In the genomic region with DNA sequence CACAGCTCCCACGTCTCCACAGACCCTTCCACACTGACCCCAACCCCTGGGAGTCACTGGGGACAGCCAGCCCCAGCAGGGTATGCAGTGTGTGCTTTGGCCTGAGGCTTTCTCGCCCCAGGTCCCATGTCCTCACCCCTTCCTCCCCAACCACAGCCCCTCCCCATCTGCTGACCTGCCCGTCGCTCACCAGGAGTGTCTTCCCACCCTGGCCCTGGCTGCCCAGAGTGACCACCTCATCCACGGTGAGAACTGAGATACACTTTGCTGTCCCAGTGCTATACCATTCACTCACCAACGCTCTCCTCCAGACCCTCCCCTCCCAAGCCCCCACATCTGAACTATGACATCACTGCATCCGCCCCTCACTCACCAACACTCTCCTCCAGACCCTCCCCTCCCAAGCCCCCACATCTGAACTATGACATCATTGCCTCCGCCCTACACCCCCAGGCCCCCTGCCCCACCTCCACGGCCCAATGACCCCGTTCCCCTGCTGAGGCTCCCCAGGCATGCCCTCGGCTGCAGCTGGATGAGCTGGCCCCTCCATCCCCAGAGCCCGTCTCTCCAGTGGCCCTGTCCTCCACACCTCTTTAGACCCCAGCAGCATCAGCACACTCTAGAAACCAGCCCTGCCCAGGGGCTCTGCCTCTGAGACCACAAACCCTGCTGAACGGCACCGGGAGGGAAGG, we compare ENCODE assay signal across 27 cellular contexts. TPM values are rescaled to one million over a fixed set of nuclear protein-coding genes. Genes with fewer than 3 reads are reported as not detected.
DNase-seq lines count a peak whose midpoint lies in the region; ATAC-seq and TF ChIP-seq lines count a peak whose summit lies in the region.
"Had no signal": no experiment of that assay in that cellular context is flagged by ENCODE, and none has a peak within 500 bp of the region (broad histone marks: within the 10 kb centered on the region; RNA-seq: fewer than 3 reads in every experiment).

No MANE protein-coding gene starts in this region.

- H3K9me3 Mint-ChIP-seq in natural killer cell: no peaks in the 10 kb centered on the region
- no peaks in the 10 kb centered on the region for H3K9me3 Mint-ChIP-seq in natural killer cell treated with Interleukin-12 subunit alpha and Interleukin-12 subunit beta and Interleukin-15 and Interleukin-18, amount 100 ng/mL, for 72 hours
- no peaks in the 10 kb centered on the region for H3K9me3 Mint-ChIP-seq in endodermal cell
- no peaks in the 10 kb centered on the region for H3K9me3 Mint-ChIP-seq in neural crest cell
- H3K9me3 Mint-ChIP-seq: activated T-cell treated with anti-CD3 and anti-CD28 coated beads, Interleukin-2, amount 50 U/mL, for 4 hours; brain had no signal

- no peak overlapping the region for H3K4me3 ChIP-seq in endodermal cell (ENCODE audit: low read length)
- H3K4me3 ChIP-seq in foreskin fibroblast (ENCODE audit: low read depth in 1 of 2, low read length in 2 of 2): no peak overlapping the region
- H3K4me3 ChIP-seq: adrenal gland; BLaER1 treated with 17β-estradiol and CSF1 and Interleukin-3, amounts not matched to agents 10 nM and 100 nM; skin epidermis; transverse colon had no signal

- 90 to 100% methylated on average over 7 to 14 of the region's 14 CpGs for WGBS in endodermal cell (ENCODE audit: insufficient coverage in 1 of 2, insufficient read length in 1 of 2), 2 experiments

- no peaks in the 10 kb centered on the region for H3K27me3 Mint-ChIP-seq in natural killer cell (ENCODE audit: low read depth in 2 of 2)
- no peaks in the 10 kb centered on the region for H3K27me3 Mint-ChIP-seq in natural killer cell treated with Interleukin-12 subunit alpha and Interleukin-12 subunit beta and Interleukin-15 and Interleukin-18, amount 100 ng/mL, for 72 hours
- H3K27me3 Mint-ChIP-seq in endodermal cell (ENCODE audit: insufficient read depth): no peaks in the 10 kb centered on the region
- no peaks in the 10 kb centered on the region for H3K27me3 Mint-ChIP-seq in neural crest cell (ENCODE audit: low read depth)

- intact Hi-C loops in natural killer cell (cut with micrococcal nuclease): no loop called here

- ATAC-seq in natural killer cell: no peak
- ATAC-seq in natural killer cell treated with Interleukin-12 subunit alpha and Interleukin-12 subunit beta and Interleukin-15 and Interleukin-18, amount 100 ng/mL, for 72 hours: no peak
- ATAC-seq: activated T-cell treated with anti-CD3 and anti-CD28 coated beads, Interleukin-2, amount 50 U/mL, for 4 hours; Panc1 had no signal

- peak; percentile 10 for DNase-seq in natural killer cell
- DNase-seq in natural killer cell treated with Interleukin-12 subunit alpha and Interleukin-12 subunit beta and Interleukin-15 and Interleukin-18, amount 100 ng/mL, for 72 hours (ENCODE audit: low spot score): no peak
- DNase-seq in endodermal cell: peak; percentile 19
- no peak for DNase-seq in neural crest cell (ENCODE audit: low read depth, low spot score)
- no peak for DNase-seq in MV-4-11 (lab: John Stamatoyannopoulos, UW)
- DNase-seq in foreskin fibroblast: no peak
- no peak for DNase-seq in Kasumi-1 (lab: John Stamatoyannopoulos, UW)
- DNase-seq: activated CD4-positive, alpha-beta T cell treated with anti-CD3 and anti-CD28 coated beads, Interleukin-2, amount 50 U/mL, for 48 hours; activated naive CD4-positive, alpha-beta T cell treated with Interleukin-2 at 50 U/mL for 16 hours; activated T-cell treated with anti-CD3 and anti-CD28 coated beads, Interleukin-2, amount 50 U/mL, for 4 hours; COR-L47; DMS79; effector CD4-positive, alpha-beta T cell; GF-D8; mesenchymal stem cell; NCI-H1105; NCI-H1930; NCI-H526 treated with DMSO at 0.1 percent for 48 hours; nucleus accumbens; SHP77; transverse colon had no signal

- no peak overlapping the region for H3K27ac ChIP-seq in endodermal cell (ENCODE audit: low read depth, low read length)
- H3K27ac ChIP-seq: adrenal gland; BLaER1 treated with 17β-estradiol and CSF1 and Interleukin-3, amounts not matched to agents 10 nM and 100 nM; epithelial cell of prostate; skin epidermis; transverse colon had no signal

- H3K4me3 Mint-ChIP-seq in natural killer cell: no peak overlapping the region
- H3K4me3 Mint-ChIP-seq in natural killer cell treated with Interleukin-12 subunit alpha and Interleukin-12 subunit beta and Interleukin-15 and Interleukin-18, amount 100 ng/mL, for 72 hours: no peak overlapping the region
- no peak overlapping the region for H3K4me3 Mint-ChIP-seq in endodermal cell
- no peak overlapping the region for H3K4me3 Mint-ChIP-seq in neural crest cell
- H3K4me3 Mint-ChIP-seq: activated T-cell treated with anti-CD3 and anti-CD28 coated beads, Interleukin-2, amount 50 U/mL, for 4 hours; brain had no signal

- H3K27ac Mint-ChIP-seq in natural killer cell: no peak overlapping the region
- no peak overlapping the region for H3K27ac Mint-ChIP-seq in natural killer cell treated with Interleukin-12 subunit alpha and Interleukin-12 subunit beta and Interleukin-15 and Interleukin-18, amount 100 ng/mL, for 72 hours
- no peak overlapping the region for H3K27ac Mint-ChIP-seq in endodermal cell
- peak overlapping the region; percentile 27 for H3K27ac Mint-ChIP-seq in neural crest cell (ENCODE audit: unreplicated experiment)
- H3K27ac Mint-ChIP-seq: brain had no signal

- H3K9me3 ChIP-seq in endodermal cell (ENCODE audit: control insufficient read depth, low read length): no peaks in the 10 kb centered on the region
- H3K9me3 ChIP-seq: adrenal gland; BLaER1 treated with 17β-estradiol and CSF1 and Interleukin-3, amounts not matched to agents 10 nM and 100 nM; transverse colon had no signal

- H3K9ac ChIP-seq in endodermal cell (ENCODE audit: extremely low read depth, low read length, poor library complexity, severe bottlenecking): no peak overlapping the region
- H3K9ac ChIP-seq: BLaER1 treated with 17β-estradiol and CSF1 and Interleukin-3, amounts not matched to agents 10 nM and 100 nM had no signal

- TF ChIP-seq CTCF in natural killer cell (IDR thresholded peaks at IDR 0.05) (no peak), endodermal cell (conservative IDR thresholded peaks at IDR 0.05) (no peak), neural crest cell (conservative IDR thresholded peaks at IDR 0.05) (no peak), foreskin fibroblast (IDR thresholded peaks at IDR 0.05; ENCODE audit: low read depth, low read length) (no peak)

- H3K4me1 Mint-ChIP-seq in natural killer cell: no peaks in the 10 kb centered on the region
- H3K4me1 Mint-ChIP-seq in natural killer cell treated with Interleukin-12 subunit alpha and Interleukin-12 subunit beta and Interleukin-15 and Interleukin-18, amount 100 ng/mL, for 72 hours (ENCODE audit: low read depth in 2 of 2): no peaks in the 10 kb centered on the region
- no peaks in the 10 kb centered on the region for H3K4me1 Mint-ChIP-seq in endodermal cell
- no peaks in the 10 kb centered on the region for H3K4me1 Mint-ChIP-seq in neural crest cell
- H3K4me1 Mint-ChIP-seq: brain had no signal

- H3K36me3 Mint-ChIP-seq in natural killer cell: no peaks in the 10 kb centered on the region
- no peaks in the 10 kb centered on the region for H3K36me3 Mint-ChIP-seq in natural killer cell treated with Interleukin-12 subunit alpha and Interleukin-12 subunit beta and Interleukin-15 and Interleukin-18, amount 100 ng/mL, for 72 hours
- no peaks in the 10 kb centered on the region for H3K36me3 Mint-ChIP-seq in endodermal cell (ENCODE audit: low read depth)
- H3K36me3 Mint-ChIP-seq in neural crest cell (ENCODE audit: low read depth): peaks cover under 1% of the 10 kb centered on the region

- H3K27me3 ChIP-seq in endodermal cell (ENCODE audit: control insufficient read depth, insufficient read depth, low read length, poor library complexity, severe bottlenecking): no peaks in the 10 kb centered on the region
- H3K27me3 ChIP-seq: adrenal gland; BLaER1 treated with 17β-estradiol and CSF1 and Interleukin-3, amounts not matched to agents 10 nM and 100 nM; transverse colon had no signal

- H3K36me3 ChIP-seq in endodermal cell (ENCODE audit: control insufficient read depth, insufficient read depth, low read length): no peaks in the 10 kb centered on the region
- H3K36me3 ChIP-seq: adrenal gland, transverse colon had no signal

- H3K4me1 ChIP-seq in endodermal cell (ENCODE audit: control insufficient read depth, insufficient read depth, low read length): no peaks in the 10 kb centered on the region
- H3K4me1 ChIP-seq: BLaER1 treated with 17β-estradiol and CSF1 and Interleukin-3, amounts not matched to agents 10 nM and 100 nM; transverse colon had no signal

RNA-seq across cellular contexts. Expression of gene ANKMY1, which starts 55.2 kb away (rescaled TPM):
- 10 to 100 TPM; 43.8 to 51.5 (median 46.6) TPM for total RNA-seq in natural killer cell
- total RNA-seq in natural killer cell treated with Interleukin-12 subunit alpha and Interleukin-12 subunit beta and Interleukin-15 and Interleukin-18, amount 100 ng/mL, for 72 hours: 10 to 100 TPM; 13.0 to 40.9 TPM
- 10 to 100 TPM in 1 of 2 donors, 1 to 10 TPM in 1; 7.4 to 13.3 TPM for total RNA-seq in endodermal cell
- 6.2 TPM for polyA plus RNA-seq in endodermal cell (2013, experiment 1 of 2)
- polyA plus RNA-seq in endodermal cell (2013, experiment 2 of 2): 4.8 TPM
- 13.0 and 15.9 TPM in 2 replicates for total RNA-seq in neural crest cell

RNA-seq across cellular contexts. Expression of gene DUSP28, which starts 57.6 kb away (rescaled TPM):
- total RNA-seq in natural killer cell (10 to 100 TPM; 13.5 to 25.2 (median 18.5) TPM), endodermal cell (1 to 10 TPM; 1.4 to 2.8 TPM), neural crest cell (5.0 and 6.1 TPM in 2 replicates)
- total RNA-seq in natural killer cell treated with Interleukin-12 subunit alpha and Interleukin-12 subunit beta and Interleukin-15 and Interleukin-18, amount 100 ng/mL, for 72 hours: 1 to 10 TPM; 6.1 to 6.3 TPM
- 8.9 TPM for polyA plus RNA-seq in endodermal cell (2013, experiment 1 of 2)
- 6.1 TPM for polyA plus RNA-seq in endodermal cell (2013, experiment 2 of 2)

Comparison
In these comparisons a context has a peak if more than half of its experiments do, and no peak if none do; other contexts are left out.
1. DNase-seq: peak in natural killer cell (single experiment) and endodermal cell (single experiment); none in natural killer cell treated with Interleukin-12 subunit alpha and Interleukin-12 subunit beta and Interleukin-15 and Interleukin-18, amount 100 ng/mL, for 72 hours (single experiment), neural crest cell (single experiment), MV-4-11 (single experiment), foreskin fibroblast (0 of 2) and Kasumi-1 (0 of 2).